ENCODE assay signal across 10 cellular contexts in the genomic region with DNA sequence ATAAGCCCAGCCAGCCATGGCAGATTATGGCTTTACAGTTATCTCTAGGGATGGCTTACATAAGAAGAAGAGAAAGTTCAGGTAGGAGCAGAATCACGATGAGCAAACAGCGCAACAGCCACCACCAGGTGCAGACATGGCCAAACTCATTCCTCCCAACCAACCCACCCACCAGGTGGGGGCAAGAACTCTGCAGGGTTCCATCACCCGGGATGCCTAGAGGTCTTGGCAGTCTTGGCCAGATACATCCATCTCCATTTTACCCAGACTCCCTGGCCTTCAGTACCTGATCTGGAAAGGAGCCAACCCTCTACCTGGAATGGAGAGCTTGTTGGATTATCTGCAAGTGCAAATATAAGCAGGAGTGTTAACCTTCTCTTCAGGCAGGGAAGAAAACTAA. TPM values are rescaled to one million over a fixed set of nuclear protein-coding genes. Genes with fewer than 3 reads are reported as not detected.
"Had no signal": no experiment of that assay in that cellular context is flagged by ENCODE, and none has a peak within 500 bp of the region (broad histone marks: within the 10 kb centered on the region; RNA-seq: fewer than 3 reads in every experiment).

No MANE protein-coding gene starts in this region.

- DNase-seq: GM23248, GOT3, H7, HFFc6 had no signal

- FAIRE-seq: HepG2 had no signal

- H3K27ac ChIP-seq: GM23248, HL-60 had no signal

- ATAC-seq: HCT116, HepG2 had no signal

- H3K4me3 ChIP-seq: GM23248, HAP-1 had no signal

- H3K36me3 ChIP-seq: HAP-1 had no signal

- H3K9me3 ChIP-seq: HAP-1 had no signal

RNA-seq across cellular contexts. Expression of a gene that starts 9.5 kb away (rescaled TPM):
- total RNA-seq: GM23248, H4, H7, HepG2, HFFc6, HT1080 had no signal
